Comparison of ENCODE assay signal across 1 cellular context in genomic region chr10:124791378-124792348, GRCh38.
TF ChIP-seq lines count a peak whose summit lies in the region.

Gene EEF1AKMT2 (minus strand): TSS chr10:124791887. CDS start chr10:124791833, 54 bp downstream.

TF ChIP-seq in HepG2, 621 proteins besides CTCF, POLR2A, EP300 and RAD21 (continued from another document and continues in another):
- no peak for TF ChIP-seq STAT6 (CRISPR knock-in tag; IDR thresholded peaks at IDR 0.05; ENCODE audit: borderline replicate concordance)
- peak; percentile 90 for TF ChIP-seq ZNF501 (CRISPR knock-in tag; IDR thresholded peaks at IDR 0.05)
- no peak for TF ChIP-seq JUND (CRISPR knock-in tag; IDR thresholded peaks at IDR 0.05)
- TF ChIP-seq NBN (conservative IDR thresholded peaks at IDR 0.05), result no peak
- TF ChIP-seq NCOA1 (CRISPR knock-in tag; IDR thresholded peaks at IDR 0.05), result peak; percentile 81; the same call in 1 of the 2 replicates
- peak; percentile 23; the same call in 1 of the 2 replicates for TF ChIP-seq ZFP36L2 (CRISPR knock-in tag; IDR thresholded peaks at IDR 0.05)
- TF ChIP-seq MBNL3 (CRISPR knock-in tag; conservative IDR thresholded peaks at IDR 0.05), result no peak
- no peak for TF ChIP-seq ZNF558 (CRISPR knock-in tag; IDR thresholded peaks at IDR 0.05; ENCODE audit: borderline replicate concordance)
- no peak for TF ChIP-seq REXO4 (CRISPR knock-in tag; IDR thresholded peaks at IDR 0.05; ENCODE audit: borderline replicate concordance)
- TF ChIP-seq ARID4A (CRISPR knock-in tag; IDR thresholded peaks at IDR 0.05; ENCODE audit: borderline replicate concordance), result peak; percentile 95
- TF ChIP-seq BRD4 (CRISPR knock-in tag; IDR thresholded peaks at IDR 0.05), result peak; percentile 96
- no peak for TF ChIP-seq SUZ12 (IDR thresholded peaks at IDR 0.05; ENCODE audit: low read depth, low read length)
- TF ChIP-seq ZNF160 (CRISPR knock-in tag; IDR thresholded peaks at IDR 0.05), result peak; percentile 84
- peak; percentile 58; the same call in 1 of the 2 replicates for TF ChIP-seq E2F1 (CRISPR knock-in tag; IDR thresholded peaks at IDR 0.05)
- 0 out of 2 replicates have a peak, but pooled peaks have one; percentile 66 for TF ChIP-seq ZNF317 (CRISPR knock-in tag; IDR thresholded peaks at IDR 0.05)
- TF ChIP-seq PAX8 (CRISPR knock-in tag; IDR thresholded peaks at IDR 0.05; ENCODE audit: borderline replicate concordance), result no peak
- peak in 1 of 2 experiments; percentile 11; a peak in 1 of 4 replicates for TF ChIP-seq REST (IDR thresholded peaks at IDR 0.05; ENCODE audit: borderline replicate concordance in 1 of 2, low read depth in 1 of 2, low read length in 2 of 2)
- TF ChIP-seq ZNF382 (CRISPR knock-in tag; IDR thresholded peaks at IDR 0.05; ENCODE audit: borderline replicate concordance), result no peak
- TF ChIP-seq ZSCAN31 (CRISPR knock-in tag; IDR thresholded peaks at IDR 0.05; ENCODE audit: low read depth), result peak; percentile 92
- peak; percentile 73; the same call in 1 of the 2 replicates for TF ChIP-seq FOXK1 (CRISPR knock-in tag; IDR thresholded peaks at IDR 0.05; ENCODE audit: borderline replicate concordance, low read depth)
- peak; percentile 98 for TF ChIP-seq PHF8 (CRISPR knock-in tag; IDR thresholded peaks at IDR 0.05)
- TF ChIP-seq HOXA9 (CRISPR knock-in tag; IDR thresholded peaks at IDR 0.05; ENCODE audit: borderline replicate concordance), result peak; percentile 66; the same call in 1 of the 2 replicates
- TF ChIP-seq ZNF749 (CRISPR knock-in tag; IDR thresholded peaks at IDR 0.05; ENCODE audit: borderline replicate concordance), result peak; percentile 81
- TF ChIP-seq ZNF543 (CRISPR knock-in tag; IDR thresholded peaks at IDR 0.05), result peak; percentile 93
- no peak for TF ChIP-seq SMARCE1 (IDR thresholded peaks at IDR 0.05; ENCODE audit: borderline replicate concordance)
- TF ChIP-seq ZNF678 (CRISPR knock-in tag; IDR thresholded peaks at IDR 0.05), result no peak
- no peak for TF ChIP-seq PCBP2 (optimal IDR thresholded peaks at IDR 0.05; ENCODE audit: low read depth, low read length, poor library complexity, severe bottlenecking)
- no peak for TF ChIP-seq SMAD9 (CRISPR knock-in tag; IDR thresholded peaks at IDR 0.05)
- TF ChIP-seq SOX13 (IDR thresholded peaks at IDR 0.05), result no peak
- peak in 1 of 2 experiments; percentile 66; a peak in 2 of 4 replicates for TF ChIP-seq SOX13 (CRISPR knock-in tag; conservative IDR thresholded peaks at IDR 0.05 in 1 of 2, IDR thresholded peaks at IDR 0.05 in 1 of 2)
- TF ChIP-seq ZNF737 (CRISPR knock-in tag; IDR thresholded peaks at IDR 0.05; ENCODE audit: borderline replicate concordance), result no peak
- TF ChIP-seq HIC2 (CRISPR knock-in tag; IDR thresholded peaks at IDR 0.05; ENCODE audit: low read depth), result no peak
- TF ChIP-seq ZNF224 (CRISPR knock-in tag; IDR thresholded peaks at IDR 0.05), result no peak; the same call in none of the 2 replicates
- peak; percentile 72; the same call in 1 of the 2 replicates for TF ChIP-seq TSC22D2 (CRISPR knock-in tag; IDR thresholded peaks at IDR 0.05; ENCODE audit: borderline replicate concordance)
- TF ChIP-seq ZNF333 (CRISPR knock-in tag; IDR thresholded peaks at IDR 0.05; ENCODE audit: borderline replicate concordance), result no peak; the same call in 1 of the 2 replicates
- TF ChIP-seq SAP130 (CRISPR knock-in tag; IDR thresholded peaks at IDR 0.05; ENCODE audit: low read depth), result peak; percentile 89
- peak; percentile 85 for TF ChIP-seq GATAD1 (CRISPR knock-in tag; IDR thresholded peaks at IDR 0.05)
- peak; percentile 78 for TF ChIP-seq HNRNPUL1 (IDR thresholded peaks at IDR 0.05; ENCODE audit: low read depth, low read length)
- peak; percentile 87 for TF ChIP-seq ZSCAN21 (CRISPR knock-in tag; IDR thresholded peaks at IDR 0.05; ENCODE audit: borderline replicate concordance)
- peak; percentile 97 for TF ChIP-seq ZNF800 (CRISPR knock-in tag; IDR thresholded peaks at IDR 0.05)
- TF ChIP-seq NFATC3 (CRISPR knock-in tag; IDR thresholded peaks at IDR 0.05), result peak; percentile 65; the same call in 1 of the 2 replicates
- TF ChIP-seq RNF219 (CRISPR knock-in tag; IDR thresholded peaks at IDR 0.05), result 0 out of 2 replicates have a peak, but pooled peaks have one; percentile 44
- TF ChIP-seq ZNF784 (CRISPR knock-in tag; IDR thresholded peaks at IDR 0.05; ENCODE audit: borderline replicate concordance), result peak; percentile 81; the same call in 1 of the 2 replicates
- TF ChIP-seq RFXAP (CRISPR knock-in tag; IDR thresholded peaks at IDR 0.05; ENCODE audit: borderline replicate concordance), result peak; percentile 77
